ENCODE assay signal across 8 cellular contexts in genomic region chr21:42234464-42235241, GRCh38. TPM values are rescaled to one million over a fixed set of nuclear protein-coding genes. Genes with fewer than 3 reads are reported as not detected.
A peak's percentile ranks its signal among the peaks of the same experiment; 100 is the strongest.
DNase-seq lines count a peak whose midpoint lies in the region; ATAC-seq lines count a peak whose summit lies in the region.

No MANE protein-coding gene starts in this region.

- H3K18ac ChIP-seq in mesenchymal stem cell (ENCODE audit: low read depth in 1 of 2, low read length in 2 of 2), result peak overlapping the region; percentile 37 to 69

- H2AK5ac ChIP-seq in mesenchymal stem cell (ENCODE audit: low read length, severe bottlenecking), result peak overlapping the region; percentile 23

- 3% methylated on average over 73 of the region's 73 CpGs for WGBS in ectodermal cell, 2 experiments
- WGBS in mesenchymal stem cell, result 7% methylated on average over 35 of the region's 73 CpGs

- H4K91ac ChIP-seq in mesenchymal stem cell (ENCODE audit: low read length), result peak overlapping the region; percentile 23

- H3K9me3 ChIP-seq in ectodermal cell (ENCODE audit: control insufficient read depth, low read length) (no peaks in the 10 kb centered on the region), mesenchymal stem cell (ENCODE audit: control insufficient read depth, low read length) (no peaks in the 10 kb centered on the region)

- no peak overlapping the region for H3K23ac ChIP-seq in mesenchymal stem cell (ENCODE audit: low read length in 2 of 2)

- H3K14ac ChIP-seq in mesenchymal stem cell (ENCODE audit: low read length in 2 of 2), result peak overlapping the region in 1 of 2 experiments; percentile 44

- H3K79me1 ChIP-seq in mesenchymal stem cell (replicated peaks; ENCODE audit: low read length, poor library complexity, severe bottlenecking), result no peaks in the 10 kb centered on the region

- H4K8ac ChIP-seq in mesenchymal stem cell (ENCODE audit: low read length), result peak overlapping the region; percentile 19

- ATAC-seq in HG02623 (IDR thresholded peaks at IDR 0.05; ENCODE audit: unreplicated experiment), result peak; percentile 23

- H3K27me3 ChIP-seq in ectodermal cell (ENCODE audit: control insufficient read depth, insufficient read depth, low read length, poor library complexity, severe bottlenecking) (peaks cover 42% of the 10 kb centered on the region), mesenchymal stem cell (ENCODE audit: control insufficient read depth in 1 of 2, insufficient read depth in 1 of 2, low read length in 2 of 2) (peaks cover 59 to 95% of the 10 kb centered on the region in 2 experiments)

- peak overlapping the region in 1 of 2 experiments; percentile 85 for H2BK12ac ChIP-seq in mesenchymal stem cell (ENCODE audit: low read length in 2 of 2)

- H2BK15ac ChIP-seq in mesenchymal stem cell (ENCODE audit: low read depth, poor library complexity, severe bottlenecking), result peak overlapping the region; percentile 60

- H2AFZ ChIP-seq in mesenchymal stem cell (ENCODE audit: low read depth, low read length), result peak overlapping the region; percentile 67

- H3K4me2 ChIP-seq in mesenchymal stem cell (ENCODE audit: low read length, poor library complexity, severe bottlenecking), result peak overlapping the region; percentile 13

- no peak overlapping the region for H2BK5ac ChIP-seq in mesenchymal stem cell (ENCODE audit: low read depth, low read length, poor library complexity, severe bottlenecking)

- H3K27ac ChIP-seq in ectodermal cell (ENCODE audit: insufficient read depth, low read depth, low read length, poor library complexity, severe bottlenecking) (peak overlapping the region; percentile 36), mesenchymal stem cell (ENCODE audit: low read length, poor library complexity, severe bottlenecking) (no peak overlapping the region)

- H3K36me3 ChIP-seq in ectodermal cell (ENCODE audit: control insufficient read depth, insufficient read depth, low read length), result no peaks in the 10 kb centered on the region
- H3K36me3 ChIP-seq in mesenchymal stem cell (ENCODE audit: control insufficient read depth in 1 of 2, insufficient read depth in 2 of 2, low read depth in 1 of 2, low read length in 2 of 2), result no peaks in the 10 kb centered on the region

- no peak overlapping the region for H3K4ac ChIP-seq in mesenchymal stem cell (ENCODE audit: low read depth in 1 of 2, low read length in 2 of 2)

- H3K9ac ChIP-seq in mesenchymal stem cell (ENCODE audit: low read length), result peak overlapping the region; percentile 66

- H2BK120ac ChIP-seq in mesenchymal stem cell (ENCODE audit: low read depth, low read length), result peak overlapping the region; percentile 85

- DNase-seq in DMS 273 treated with DMSO at 0.1 percent for 48 hours (lab: John Stamatoyannopoulos, UW) (peak; percentile 32), NCI-H510A (lab: John Stamatoyannopoulos, UW) (peak; percentile 61), mesenchymal stem cell (peak; percentile 44), pons (ENCODE audit: low spot score) (no peak)
- DNase-seq in activated CD8-positive, alpha-beta memory T cell treated with anti-CD3 and anti-CD28 coated beads for 1 hour (ENCODE audit: extremely low read depth in 1 of 2, low read depth in 1 of 2), result peak; percentile 63 to 65
- DNase-seq in stimulated activated CD8-positive, alpha-beta memory T cell treated with anti-CD3 and anti-CD28 coated beads, Interleukin-12 subunit alpha, Interleukin-12 subunit beta, amount 100 ng/mL, for 1 hour (ENCODE audit: low read depth), result peak; percentile 63

- H3K4me3 ChIP-seq in ectodermal cell (ENCODE audit: insufficient read depth, low read depth, low read length) (peak overlapping the region; percentile 33), mesenchymal stem cell (ENCODE audit: insufficient read depth in 1 of 2, low read depth in 1 of 2, low read length in 2 of 2) (peak overlapping the region; percentile 35 to 75)

- H3K4me1 ChIP-seq in ectodermal cell (ENCODE audit: control insufficient read depth, insufficient read depth, low read length) (peaks cover 14% of the 10 kb centered on the region), mesenchymal stem cell (ENCODE audit: control insufficient read depth, insufficient read depth, low read depth, low read length) (peaks cover 16% of the 10 kb centered on the region)

RNA-seq across cellular contexts. Expression of gene ABCG1, which starts 15.7 kb away (rescaled TPM):
- 1.1 TPM for polyA plus RNA-seq in ectodermal cell (2013, experiment 1 of 4)
- 1.0 TPM for polyA plus RNA-seq in ectodermal cell (2013, experiment 2 of 4)
- 0.48 TPM for polyA plus RNA-seq in ectodermal cell (2013, experiment 3 of 4)
- polyA plus RNA-seq in ectodermal cell (2013, experiment 4 of 4), result 0.57 TPM
- polyA plus RNA-seq in mesenchymal stem cell (2013, experiment 1 of 2), result 3.1 TPM
- polyA plus RNA-seq in mesenchymal stem cell (2013, experiment 2 of 2), result 3.1 TPM
